8 cellular contexts compared by ENCODE assay signal in the genomic region with DNA sequence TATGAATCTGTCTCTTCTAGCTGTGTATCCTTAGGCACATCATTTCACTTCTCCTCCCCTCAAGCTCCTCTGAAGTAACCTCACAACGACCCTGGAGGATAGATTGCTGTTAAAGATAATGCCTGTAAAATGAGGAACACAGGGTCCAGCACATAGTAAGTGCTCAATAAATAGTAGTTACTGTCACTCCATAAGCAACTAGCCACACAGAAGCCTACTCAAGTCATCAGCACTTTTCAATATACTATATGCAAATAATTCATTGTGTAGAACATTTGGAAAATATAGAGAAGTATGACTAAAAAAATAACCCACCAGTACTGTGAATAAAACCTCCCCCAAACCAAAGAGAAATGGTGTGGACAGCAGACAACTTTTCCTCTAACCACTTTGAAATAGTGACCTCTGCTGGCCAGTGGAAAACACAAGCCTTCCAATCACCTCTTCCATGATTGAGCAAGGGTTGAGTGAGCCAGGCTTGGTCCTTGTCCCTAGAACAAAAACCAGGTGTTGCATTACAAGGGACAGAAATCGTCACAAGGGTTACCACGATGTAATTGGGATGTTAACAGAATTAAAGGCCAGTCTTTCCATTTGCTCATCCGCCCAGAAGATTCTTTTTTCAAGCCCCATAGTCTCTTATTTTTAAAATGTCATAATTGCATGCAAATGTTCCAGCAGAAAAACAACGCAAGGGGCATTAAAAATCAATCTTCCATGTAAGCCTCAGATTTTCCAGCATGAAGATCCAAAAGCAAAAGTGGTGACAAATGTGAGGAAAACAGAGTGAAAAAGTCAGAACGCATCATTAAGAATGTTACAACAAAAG. TPM values are rescaled to one million over a fixed set of nuclear protein-coding genes. Genes with fewer than 3 reads are reported as not detected.
DNase-seq lines count a peak whose midpoint lies in the region; ATAC-seq and TF ChIP-seq lines count a peak whose summit lies in the region.

No MANE protein-coding gene starts in this region.

- H4K20me1 ChIP-seq in neural cell (ENCODE audit: insufficient read depth): no peaks in the 10 kb centered on the region

- no peaks in the 10 kb centered on the region for H3K9me3 Mint-ChIP-seq in activated CD4-positive, alpha-beta T cell treated with anti-CD3 and anti-CD28 coated beads for 36 hours (ENCODE audit: low read depth)

- no peaks in the 10 kb centered on the region for H3K79me2 ChIP-seq in neural cell (replicated peaks; ENCODE audit: insufficient read depth, low read length)

- POLR2A ChIA-PET in activated CD4-positive, alpha-beta T cell treated with anti-CD3 and anti-CD28 coated beads for 36 hours (lab: Charles Lee): interaction anchor here (0.6 kb wide), 1 partner anchor 29 kb away, joined by 3 read pairs; no protein-coding TSS in a partner anchor

- H3K27me3 ChIP-seq in SJCRH30 (no peaks in the 10 kb centered on the region), neural cell (ENCODE audit: insufficient read depth, low read depth, low read length) (no peaks in the 10 kb centered on the region)

- H3K36me3 ChIP-seq in SJCRH30 (no peaks in the 10 kb centered on the region), neural cell (ENCODE audit: insufficient read depth, low read length) (no peaks in the 10 kb centered on the region)

- H3K27me3 Mint-ChIP-seq in activated CD4-positive, alpha-beta T cell treated with anti-CD3 and anti-CD28 coated beads for 36 hours: no peaks in the 10 kb centered on the region

- H3K4me3 ChIP-seq in SJCRH30 (no peak overlapping the region), neural cell (ENCODE audit: low read length) (no peak overlapping the region)

- H3K27ac Mint-ChIP-seq in activated CD4-positive, alpha-beta T cell treated with anti-CD3 and anti-CD28 coated beads for 36 hours: no peak overlapping the region

- no peak overlapping the region for H2AFZ ChIP-seq in neural cell (ENCODE audit: low read depth, low read length)

- no peak overlapping the region for H3K4me3 Mint-ChIP-seq in activated CD4-positive, alpha-beta T cell treated with anti-CD3 and anti-CD28 coated beads for 36 hours

- no peak for TF ChIP-seq POLR2A in erythroblast (IDR thresholded peaks at IDR 0.05; ENCODE audit: low read length)

- H3K9me2 ChIP-seq in neural cell (ENCODE audit: insufficient read depth, low read length): no peaks in the 10 kb centered on the region

- no peak overlapping the region for H3K4me2 ChIP-seq in neural cell (ENCODE audit: low read length)

- no peaks in the 10 kb centered on the region for H3K4me1 Mint-ChIP-seq in activated CD4-positive, alpha-beta T cell treated with anti-CD3 and anti-CD28 coated beads for 36 hours

- no peak overlapping the region for H3K9ac ChIP-seq in neural cell (ENCODE audit: low read length)

- peak; percentile 45 for TF ChIP-seq CTCF in neural cell (IDR thresholded peaks at IDR 0.05; ENCODE audit: poor library complexity, severe bottlenecking)

- intact Hi-C loops in activated CD4-positive, alpha-beta T cell treated with anti-CD3 and anti-CD28 coated beads for 36 hours (cut with DNase I, micrococcal nuclease): loop anchor here (1.0 kb wide), 1 partner anchor 269 kb away; no protein-coding TSS in a partner anchor

- no peaks in the 10 kb centered on the region for H3K36me3 Mint-ChIP-seq in activated CD4-positive, alpha-beta T cell treated with anti-CD3 and anti-CD28 coated beads for 36 hours (ENCODE audit: low read depth)

- no peaks in the 10 kb centered on the region for H3K4me1 ChIP-seq in SJCRH30

- peak; percentile 41 for TF ChIP-seq RAD21 in neural cell (conservative IDR thresholded peaks at IDR 0.05)

- no peak for TF ChIP-seq EP300 in neural cell (conservative IDR thresholded peaks at IDR 0.05; ENCODE audit: poor library complexity, severe bottlenecking)

- CTCF ChIA-PET in activated CD4-positive, alpha-beta T cell treated with anti-CD3 and anti-CD28 coated beads for 36 hours (lab: Charles Lee): interaction anchor here (0.6 to 1.3 kb wide), 8 partner anchors 12 to 283 kb away, joined by 3 to 8 read pairs (median 4); no protein-coding TSS in a partner anchor

- no peaks in the 10 kb centered on the region for H3F3A ChIP-seq in neural cell (ENCODE audit: insufficient read depth, low read length, poor library complexity, severe bottlenecking)

- DNase-seq in activated CD4-positive, alpha-beta T cell treated with anti-CD3 and anti-CD28 coated beads for 36 hours: peak; percentile 41
- no peak for DNase-seq in activated CD4-positive, alpha-beta T cell treated with anti-CD3 and anti-CD28 coated beads, Interleukin-2, amount 50 U/mL, for 1 hour
- DNase-seq in Kasumi-1 (lab: John Stamatoyannopoulos, UW) (peak; percentile 42 to 66), SJCRH30 (peak; percentile 45 to 73), erythroblast (lab: John Stamatoyannopoulos, UW) (peak; percentile 32 to 58)

- H3K9me3 ChIP-seq in SJCRH30 (replicated peaks) (no peaks in the 10 kb centered on the region), neural cell (ENCODE audit: low read length) (no peaks in the 10 kb centered on the region)

- ATAC-seq in activated CD4-positive, alpha-beta T cell treated with anti-CD3 and anti-CD28 coated beads for 36 hours: peak; percentile 51
- ATAC-seq in HG02759 (IDR thresholded peaks at IDR 0.05; ENCODE audit: unreplicated experiment) (no peak), HG02981 (IDR thresholded peaks at IDR 0.05; ENCODE audit: unreplicated experiment) (no peak)

- H3K27ac ChIP-seq in SJCRH30: no peak overlapping the region
- H3K27ac ChIP-seq in neural cell (ENCODE audit: low read length): no peak overlapping the region

TF ChIP-seq in neural cell, 6 proteins besides CTCF, POLR2A, EP300 and RAD21:
- TF ChIP-seq EZH2 (IDR thresholded peaks at IDR 0.05; ENCODE audit: borderline replicate concordance, insufficient read depth, low read length, poor library complexity, severe bottlenecking): no peak
- no peak for TF ChIP-seq MXI1 (conservative IDR thresholded peaks at IDR 0.05; ENCODE audit: poor library complexity, severe bottlenecking)
- TF ChIP-seq SMC3 (conservative IDR thresholded peaks at IDR 0.05; ENCODE audit: poor library complexity): peak; percentile 46

RNA-seq across cellular contexts. Expression of a gene that starts 15.7 kb away (rescaled TPM):
- not detected for total RNA-seq in activated CD4-positive, alpha-beta T cell treated with anti-CD3 and anti-CD28 coated beads for 36 hours
- not detected in 2 replicates for total RNA-seq in SJCRH30 (2014; rRNA removed; shearing (Covaris generic))
- polyA plus RNA-seq in neural cell: not detected in 2 replicates
- not detected in 2 replicates for polyA minus RNA-seq in neural cell
